ENCODE assay signal across 10 cellular contexts in genomic region chr11:73386026-73386425, GRCh38. TPM values are rescaled to one million over a fixed set of nuclear protein-coding genes. Genes with fewer than 3 reads are reported as not detected.
DNase-seq lines count a peak whose midpoint lies in the region; ATAC-seq and TF ChIP-seq lines count a peak whose summit lies in the region.
"Had no signal": no experiment of that assay in that cellular context is flagged by ENCODE, and none has a peak within 500 bp of the region (broad histone marks: within the 10 kb centered on the region; RNA-seq: fewer than 3 reads in every experiment).

No MANE protein-coding gene starts in this region.

- peak overlapping the region; percentile 14 for H3K4ac ChIP-seq in IMR-90 (ENCODE audit: low read depth, low read length)

- H3K27me3 ChIP-seq in IMR-90 (ENCODE audit: control insufficient read depth, insufficient read depth, low read length): no peaks in the 10 kb centered on the region

- H3K23ac ChIP-seq in IMR-90 (ENCODE audit: low read depth, low read length): no peak overlapping the region

- POLR2A ChIA-PET in IMR-90 (lab: Charles Lee; ENCODE audit: unreplicated experiment): no interaction called here
- POLR2A ChIA-PET in naive thymus-derived CD8-positive, alpha-beta T cell (lab: Charles Lee): interaction anchor here (0.6 kb wide), 1 partner anchor 1009 kb away, joined by 7 read pairs; no protein-coding TSS in a partner anchor

- H3K4me1 ChIP-seq in IMR-90 (ENCODE audit: control insufficient read depth, insufficient read depth, low read length): peaks cover 33% of the 10 kb centered on the region

- H3K56ac ChIP-seq in IMR-90 (ENCODE audit: extremely low read depth, insufficient read depth, low read length): no peak overlapping the region

- peak overlapping the region; percentile 6 for H3K4me3 Mint-ChIP-seq in activated naive CD8-positive, alpha-beta T cell treated with anti-CD3 and anti-CD28 coated beads, Interleukin-2, amount 50 U/mL, for 24 hours
- peak overlapping the region in 6 of 10 donors; percentile 5 to 73 (median 32) for H3K4me3 Mint-ChIP-seq in naive thymus-derived CD8-positive, alpha-beta T cell

- H3K36me3 ChIP-seq in IMR-90 (ENCODE audit: control insufficient read depth, insufficient read depth, low read length): no peaks in the 10 kb centered on the region

- H3K4me3 ChIP-seq in IMR-90 (ENCODE audit: insufficient read depth, low read depth, low read length): no peak overlapping the region

- in situ Hi-C loops in IMR-90 (cut with MboI; ENCODE audit: low sequenced_read_pairs): no loop called here

- peak overlapping the region; percentile 62 for H3K27ac Mint-ChIP-seq in activated naive CD8-positive, alpha-beta T cell treated with anti-CD3 and anti-CD28 coated beads, Interleukin-2, amount 50 U/mL, for 24 hours
- peak overlapping the region in 9 of 10 donors; percentile 35 to 88 (median 72) for H3K27ac Mint-ChIP-seq in naive thymus-derived CD8-positive, alpha-beta T cell

- peak overlapping the region; percentile 15; the same call in 1 of the 2 replicates for H2AK5ac ChIP-seq in IMR-90 (ENCODE audit: low read depth, low read length)

- H3K4me2 ChIP-seq in IMR-90 (ENCODE audit: low read depth, low read length): no peak overlapping the region

- CTCF ChIA-PET in IMR-90 (lab: Yijun Ruan, JAX): no interaction called here

- intact Hi-C loops in IMR-90 (cut with micrococcal nuclease): no loop called here

- no CpG with 5 or more reads among the region's 8 CpGs for WGBS in IMR-90 (ENCODE audit: extremely low coverage in 2 of 2, insufficient read length in 1 of 2), 2 experiments

- peaks cover 59% of the 10 kb centered on the region for H3K4me1 Mint-ChIP-seq in activated naive CD8-positive, alpha-beta T cell treated with anti-CD3 and anti-CD28 coated beads, Interleukin-2, amount 50 U/mL, for 24 hours
- H3K4me1 Mint-ChIP-seq in naive thymus-derived CD8-positive, alpha-beta T cell: peaks cover 39 to 81% (median 73%) of the 10 kb centered on the region in 4 donors

- H3K9ac ChIP-seq in IMR-90 (ENCODE audit: low read depth, low read length): no peak overlapping the region

- TF ChIP-seq RAD21 in IMR-90 (IDR thresholded peaks at IDR 0.05; ENCODE audit: low read length): no peak

- peak overlapping the region in 1 of 2 experiments; percentile 38; a peak in 1 of 4 replicates for H4K8ac ChIP-seq in IMR-90 (ENCODE audit: low read depth in 2 of 2, low read length in 2 of 2)

- peaks cover 21% of the 10 kb centered on the region; the same call in 1 of the 2 replicates for H3K9me1 ChIP-seq in IMR-90 (ENCODE audit: insufficient read depth, low read length)

- no peaks in the 10 kb centered on the region for H3K9me3 Mint-ChIP-seq in activated naive CD8-positive, alpha-beta T cell treated with anti-CD3 and anti-CD28 coated beads, Interleukin-2, amount 50 U/mL, for 24 hours
- no peaks in the 10 kb centered on the region for H3K9me3 Mint-ChIP-seq in naive thymus-derived CD8-positive, alpha-beta T cell

- ATAC-seq in IMR-90 (ENCODE audit: low read depth) (no peak), GM21619 (IDR thresholded peaks at IDR 0.05; ENCODE audit: unreplicated experiment) (no peak), HG03159 (IDR thresholded peaks at IDR 0.05; ENCODE audit: unreplicated experiment) (no peak)
- no peak for ATAC-seq in activated naive CD8-positive, alpha-beta T cell treated with anti-CD3 and anti-CD28 coated beads, Interleukin-2, amount 50 U/mL, for 24 hours
- no peak for ATAC-seq in naive thymus-derived CD8-positive, alpha-beta T cell

- peaks cover 29% of the 10 kb centered on the region for H4K20me1 ChIP-seq in IMR-90 (ENCODE audit: insufficient read depth, low read length)

- DNase-seq in GDM1 (lab: John Stamatoyannopoulos, UW): peak; percentile 56
- DNase-seq in IMR-90: no peak
- no peak for DNase-seq in activated naive CD8-positive, alpha-beta T cell treated with anti-CD3 and anti-CD28 coated beads, Interleukin-2, amount 50 U/mL, for 24 hours
- DNase-seq in naive thymus-derived CD8-positive, alpha-beta T cell: no peak
- no peak for DNase-seq in NCI-H2227 (lab: John Stamatoyannopoulos, UW; ENCODE audit: unreplicated experiment)
- DNase-seq in medulla oblongata (ENCODE audit: extremely low spot score): no peak
- DNase-seq: stimulated activated CD8-positive, alpha-beta memory T cell treated with anti-CD3 and anti-CD28 coated beads, Interleukin-4, amount 100 ng/mL, for 48 hours; T1000 had no signal

- H2AK9ac ChIP-seq in IMR-90 (replicated peaks; ENCODE audit: low read depth, low read length, poor library complexity): peak overlapping the region; percentile 86

- peak overlapping the region; percentile 35 for H2AFZ ChIP-seq in IMR-90 (replicated peaks; ENCODE audit: low read length, poor library complexity)

- dilution Hi-C loops in IMR-90 (cut with HindIII; ENCODE audit: low sequenced_read_pairs, unreplicated experiment): no loop called here

- no peak overlapping the region for H3K18ac ChIP-seq in IMR-90 (ENCODE audit: low read depth, low read length)

- no peak overlapping the region; the same call in 1 of the 2 replicates for H2BK20ac ChIP-seq in IMR-90 (ENCODE audit: low read depth, low read length)

- H4K91ac ChIP-seq in IMR-90 (ENCODE audit: insufficient read depth, low read depth, low read length): no peak overlapping the region

- H3K27me3 Mint-ChIP-seq in activated naive CD8-positive, alpha-beta T cell treated with anti-CD3 and anti-CD28 coated beads, Interleukin-2, amount 50 U/mL, for 24 hours: no peaks in the 10 kb centered on the region
- H3K27me3 Mint-ChIP-seq in naive thymus-derived CD8-positive, alpha-beta T cell: no peaks in the 10 kb centered on the region

- TF ChIP-seq CTCF in IMR-90 (conservative IDR thresholded peaks at IDR 0.05; ENCODE audit: low read depth, low read length): no peak

- peaks cover 36 to 58% of the 10 kb centered on the region in 2 experiments for H3K79me1 ChIP-seq in IMR-90 (ENCODE audit: low read depth in 1 of 2, low read length in 2 of 2)

- TF ChIP-seq POLR2A in IMR-90 (IDR thresholded peaks at IDR 0.05; ENCODE audit: low read depth, low read length): no peak

- no peaks in the 10 kb centered on the region for H3K9me3 ChIP-seq in IMR-90 (ENCODE audit: control insufficient read depth, insufficient read depth, low read length)

- H3K14ac ChIP-seq in IMR-90 (replicated peaks; ENCODE audit: low read depth, low read length): 0 out of 2 replicates have a peak overlapping the region, but pooled peaks have one; percentile 39

- no peak overlapping the region for H2BK15ac ChIP-seq in IMR-90 (ENCODE audit: low read depth, low read length)

- no peak overlapping the region; the same call in 1 of the 2 replicates for H2BK120ac ChIP-seq in IMR-90 (ENCODE audit: low read depth, low read length)

- peak overlapping the region; percentile 3 for H4K5ac ChIP-seq in IMR-90 (ENCODE audit: low read depth, low read length)

- H3K36me3 Mint-ChIP-seq in activated naive CD8-positive, alpha-beta T cell treated with anti-CD3 and anti-CD28 coated beads, Interleukin-2, amount 50 U/mL, for 24 hours (ENCODE audit: low read depth): no peaks in the 10 kb centered on the region
- H3K36me3 Mint-ChIP-seq in naive thymus-derived CD8-positive, alpha-beta T cell: peaks cover 0 to 5% (median 0%) of the 10 kb centered on the region in 3 donors

- H2BK5ac ChIP-seq in IMR-90 (ENCODE audit: low read depth, low read length, poor library complexity, severe bottlenecking): no peak overlapping the region

- no TSS peak for BruUV-seq in IMR-90 (replicated peaks; lab: Mats Ljungman, UMichigan)

- H3K27ac ChIP-seq in IMR-90 (ENCODE audit: insufficient read depth, low read length): no peak overlapping the region

TF ChIP-seq in IMR-90, 13 proteins besides CTCF, POLR2A, EP300 and RAD21:
- TF ChIP-seq RCOR1 (IDR thresholded peaks at IDR 0.05; ENCODE audit: insufficient replicate concordance, low read length) (no peak), MAFK (IDR thresholded peaks at IDR 0.05; ENCODE audit: low read depth, low read length) (no peak), FOS (IDR thresholded peaks at IDR 0.05; ENCODE audit: low read depth, low read length) (no peak), MAZ (IDR thresholded peaks at IDR 0.05; ENCODE audit: borderline replicate concordance, low read depth, low read length) (no peak), SMC3 (IDR thresholded peaks at IDR 0.05; ENCODE audit: low read depth, low read length) (no peak), NFE2L2 (IDR thresholded peaks at IDR 0.05; ENCODE audit: low read depth, low read length) (no peak), ELK1 (IDR thresholded peaks at IDR 0.05; ENCODE audit: borderline replicate concordance, low read depth, low read length) (no peak), CEBPB (IDR thresholded peaks at IDR 0.05; ENCODE audit: low read depth, low read length) (no peak), CHD1 (IDR thresholded peaks at IDR 0.05; ENCODE audit: low read depth, low read length) (no peak), RFX5 (IDR thresholded peaks at IDR 0.05; ENCODE audit: low read depth, low read length) (no peak), BHLHE40 (IDR thresholded peaks at IDR 0.05; ENCODE audit: low read depth, low read length) (no peak), MXI1 (IDR thresholded peaks at IDR 0.05; ENCODE audit: borderline replicate concordance, low read depth, low read length) (no peak), USF2 (IDR thresholded peaks at IDR 0.05; ENCODE audit: low read depth, low read length) (no peak)

RNA-seq across cellular contexts. Expression of gene RELT, which starts 9.8 kb away (rescaled TPM):
- total RNA-seq in IMR-90 (2012; rRNA removed): 2.3 and 3.1 TPM in 2 replicates
- 5.3 and 6.5 TPM in 2 replicates for polyA plus RNA-seq in IMR-90 (2012; rRNA removed)
- polyA plus RNA-seq in IMR-90 (2012; cell fraction: cytosol; rRNA removed): 4.3 and 5.3 TPM in 2 replicates
- polyA plus RNA-seq in IMR-90 (2012; cell fraction: nucleus; rRNA removed; ENCODE audit: low replicate concordance): 17.5 and 30.8 TPM in 2 replicates
- total RNA-seq in naive thymus-derived CD8-positive, alpha-beta T cell: 10 to 100 TPM; 11.7 to 12.8 TPM
- 1 to 10 TPM; 1.3 to 3.3 (median 2.7) TPM for polyA plus RNA-seq in naive thymus-derived CD8-positive, alpha-beta T cell
